18 cellular contexts compared by ENCODE assay signal in the genomic region with DNA sequence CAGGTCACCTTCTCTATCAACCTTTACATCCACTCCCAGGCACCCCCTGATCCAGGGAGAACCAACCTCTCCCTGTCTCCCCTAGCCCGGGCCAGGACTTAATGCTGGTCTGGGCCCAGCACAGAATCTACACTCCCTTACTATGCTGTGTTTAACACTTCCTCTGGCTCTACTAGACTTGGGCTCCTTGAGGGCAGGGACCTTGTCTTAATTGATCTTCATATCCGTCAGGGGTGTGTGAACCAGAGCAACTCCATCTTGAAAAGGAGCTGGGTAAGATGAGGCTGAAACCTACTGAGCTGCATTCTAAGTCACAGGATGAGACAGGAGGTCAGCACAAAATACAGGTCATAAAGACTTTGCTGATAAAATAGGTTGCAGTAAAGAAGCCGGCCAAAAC.
"Had no signal": no experiment of that assay in that cellular context is flagged by ENCODE, and none has a peak within 500 bp of the region (broad histone marks: within the 10 kb centered on the region; RNA-seq: fewer than 3 reads in every experiment).

No MANE protein-coding gene starts in this region.

- H3K9me3 Mint-ChIP-seq: activated CD4-positive, alpha-beta memory T cell treated with anti-CD3 and anti-CD28 coated beads, Interleukin-2, amount 10 ng/mL, durations not matched to agents 7 days and 5 days; activated naive CD4-positive, alpha-beta T cell treated with anti-CD3 and anti-CD28 coated beads, Interleukin-2, amount 50 U/mL, for 72 hours; activated T-cell treated with anti-CD3 and anti-CD28 coated beads, Interleukin-2, amount 50 U/mL, for 24 hours; T-helper 1 cell treated with Interleukin-12 subunit alpha and Interleukin-12 subunit beta and Interleukin-4 antibody, amounts not matched to agents 30 μg/mL and 1 μg/mL, for 36 hours had no signal

- DNase-seq: activated CD4-positive, alpha-beta memory T cell treated with anti-CD3 and anti-CD28 coated beads, Interleukin-2, amount 10 ng/mL, durations not matched to agents 7 days and 5 days; activated CD4-positive, alpha-beta T cell treated with anti-CD3 and anti-CD28 coated beads for 36 hours; activated T-cell treated with anti-CD3 and anti-CD28 coated beads, Interleukin-2, amount 50 U/mL, for 24 hours; amygdala; body of pancreas; central memory CD4-positive, alpha-beta T cell; dorsolateral prefrontal cortex; erythroblast; foreskin melanocyte; head of caudate nucleus; lower lobe of right lung; ovary; psoas muscle; right cardiac atrium; upper lobe of right lung had no signal

- H3K36me3 Mint-ChIP-seq: activated naive CD4-positive, alpha-beta T cell treated with anti-CD3 and anti-CD28 coated beads, Interleukin-2, amount 50 U/mL, for 72 hours had no signal

- H3K4me3 Mint-ChIP-seq: activated CD4-positive, alpha-beta memory T cell treated with anti-CD3 and anti-CD28 coated beads, Interleukin-2, amount 10 ng/mL, durations not matched to agents 7 days and 5 days; activated CD4-positive, alpha-beta T cell treated with anti-CD3 and anti-CD28 coated beads for 36 hours; activated T-cell treated with anti-CD3 and anti-CD28 coated beads, Interleukin-2, amount 50 U/mL, for 24 hours; neural progenitor cell; T-helper 1 cell treated with Interleukin-12 subunit alpha and Interleukin-12 subunit beta and Interleukin-4 antibody, amounts not matched to agents 30 μg/mL and 1 μg/mL, for 36 hours had no signal

- H3K27me3 Mint-ChIP-seq: activated CD4-positive, alpha-beta memory T cell treated with anti-CD3 and anti-CD28 coated beads, Interleukin-2, amount 10 ng/mL, durations not matched to agents 7 days and 5 days; activated CD4-positive, alpha-beta T cell treated with anti-CD3 and anti-CD28 coated beads for 36 hours; activated T-cell treated with anti-CD3 and anti-CD28 coated beads, Interleukin-2, amount 50 U/mL, for 24 hours had no signal

- ATAC-seq: activated CD4-positive, alpha-beta T cell treated with anti-CD3 and anti-CD28 coated beads for 36 hours; activated naive CD4-positive, alpha-beta T cell treated with anti-CD3 and anti-CD28 coated beads, Interleukin-2, amount 50 U/mL, for 72 hours; body of pancreas; lower lobe of right lung; psoas muscle; right cardiac atrium; upper lobe of right lung had no signal

- H3K27ac Mint-ChIP-seq: activated CD4-positive, alpha-beta memory T cell treated with anti-CD3 and anti-CD28 coated beads, Interleukin-2, amount 10 ng/mL, durations not matched to agents 7 days and 5 days; activated CD4-positive, alpha-beta T cell treated with anti-CD3 and anti-CD28 coated beads for 36 hours; activated T-cell treated with anti-CD3 and anti-CD28 coated beads, Interleukin-2, amount 50 U/mL, for 24 hours; neural progenitor cell; T-helper 1 cell treated with Interleukin-12 subunit alpha and Interleukin-12 subunit beta and Interleukin-4 antibody, amounts not matched to agents 30 μg/mL and 1 μg/mL, for 36 hours had no signal
